ENCODE assay signal across 10 cellular contexts in genomic region chr5:163379298-163380155, GRCh38. TPM values are rescaled to one million over a fixed set of nuclear protein-coding genes. Genes with fewer than 3 reads are reported as not detected.
DNase-seq lines count a peak whose midpoint lies in the region; ATAC-seq and TF ChIP-seq lines count a peak whose summit lies in the region.
"Had no signal": no experiment of that assay in that cellular context is flagged by ENCODE, and none has a peak within 500 bp of the region (broad histone marks: within the 10 kb centered on the region; RNA-seq: fewer than 3 reads in every experiment).

No MANE protein-coding gene starts in this region.

- peaks cover 2% of the 10 kb centered on the region for H3K9me3 Mint-ChIP-seq in neural crest cell
- H3K9me3 Mint-ChIP-seq: T-helper 1 cell treated with Interleukin-12 subunit alpha and Interleukin-12 subunit beta and Interleukin-4 antibody, amounts not matched to agents 30 μg/mL and 1 μg/mL, for 36 hours had no signal

- TF ChIP-seq CTCF in dorsolateral prefrontal cortex (IDR thresholded peaks at IDR 0.05 in 54 of 56, conservative IDR thresholded peaks at IDR 0.05 in 2 of 56; ENCODE audit: low read depth in 1 of 56, partially characterized antibody in 56 of 56): no peak
- TF ChIP-seq CTCF in neural crest cell (conservative IDR thresholded peaks at IDR 0.05): no peak
- TF ChIP-seq CTCF in gastrocnemius medialis (IDR thresholded peaks at IDR 0.05 in 4 of 5, conservative IDR thresholded peaks at IDR 0.05 in 1 of 5): no peak

- TF ChIP-seq POLR2A in gastrocnemius medialis (IDR thresholded peaks at IDR 0.05): no peak

- DNase-seq in DMS79 treated with DMSO at 0.1 percent for 48 hours (lab: John Stamatoyannopoulos, UW) (peak; percentile 53), NCI-H2227 treated with DMSO at 0.1 percent for 48 hours (lab: John Stamatoyannopoulos, UW) (peak; percentile 25), dorsolateral prefrontal cortex (no peak), neural crest cell (ENCODE audit: low read depth, low spot score) (no peak), NCI-H2081 (lab: John Stamatoyannopoulos, UW) (no peak), NCI-H1105 treated with DMSO at 0.1 percent for 48 hours (lab: John Stamatoyannopoulos, UW) (no peak), gastrocnemius medialis (no peak)
- DNase-seq: posterior cingulate gyrus had no signal

- no peaks in the 10 kb centered on the region for H3K36me3 Mint-ChIP-seq in neural crest cell (ENCODE audit: low read depth)

- no peak overlapping the region for H3K4me3 Mint-ChIP-seq in neural crest cell
- H3K4me3 Mint-ChIP-seq: T-helper 1 cell treated with Interleukin-12 subunit alpha and Interleukin-12 subunit beta and Interleukin-4 antibody, amounts not matched to agents 30 μg/mL and 1 μg/mL, for 36 hours had no signal

- no peaks in the 10 kb centered on the region for H3K27me3 Mint-ChIP-seq in neural crest cell (ENCODE audit: low read depth)

- no peaks in the 10 kb centered on the region for H3K9me3 ChIP-seq in gastrocnemius medialis

- H3K4me1 ChIP-seq in gastrocnemius medialis: no peaks in the 10 kb centered on the region

- intact Hi-C loops in dorsolateral prefrontal cortex (cut with DNase I): no loop called here
- intact Hi-C loops in gastrocnemius medialis (cut with DNase I; ENCODE audit: low total_unique reads): no loop called here

- ATAC-seq in HG02938 (IDR thresholded peaks at IDR 0.05; ENCODE audit: unreplicated experiment): no peak
- ATAC-seq in gastrocnemius medialis: no peak

- peak overlapping the region; percentile 4 for H3K27ac Mint-ChIP-seq in neural crest cell (ENCODE audit: unreplicated experiment)
- H3K27ac Mint-ChIP-seq: T-helper 1 cell treated with Interleukin-12 subunit alpha and Interleukin-12 subunit beta and Interleukin-4 antibody, amounts not matched to agents 30 μg/mL and 1 μg/mL, for 36 hours had no signal

- H3K27me3 ChIP-seq in dorsolateral prefrontal cortex (no peaks in the 10 kb centered on the region), gastrocnemius medialis (no peaks in the 10 kb centered on the region)

- in situ Hi-C loops in gastrocnemius medialis (cut with MboI; ENCODE audit: low sequenced_read_pairs in 4 of 4): no loop called here

- H3K27ac ChIP-seq in dorsolateral prefrontal cortex (peak overlapping the region in 51 of 59 donors; percentile 1 to 86 (median 61)), gastrocnemius medialis (no peak overlapping the region)

- H3K36me3 ChIP-seq in gastrocnemius medialis: no peaks in the 10 kb centered on the region

- H3K4me3 ChIP-seq in dorsolateral prefrontal cortex: no peak overlapping the region
- no peak overlapping the region for H3K4me3 ChIP-seq in gastrocnemius medialis

- peaks cover 20% of the 10 kb centered on the region for H3K4me1 Mint-ChIP-seq in neural crest cell

RNA-seq across cellular contexts. Expression of gene CCNG1, which starts 57.9 kb away (rescaled TPM):
- total RNA-seq in dorsolateral prefrontal cortex (10 to 100 TPM; 30.0 to 88.2 (median 49.4) TPM), neural crest cell (194 and 202 TPM in 2 replicates), gastrocnemius medialis (100 to 1,000 TPM in 3 of 4 donors, 10 to 100 TPM in 1; 63.7 to 125 (median 109) TPM)

Comparison
In these comparisons a context has a peak if more than half of its experiments do, and no peak if none do; other contexts are left out.
1. DNase-seq: peak in DMS79 treated with DMSO at 0.1 percent for 48 hours (single experiment) and NCI-H2227 treated with DMSO at 0.1 percent for 48 hours (single experiment); none in dorsolateral prefrontal cortex (0 of 10), neural crest cell (single experiment), NCI-H2081 (0 of 2), NCI-H1105 treated with DMSO at 0.1 percent for 48 hours (single experiment) and gastrocnemius medialis (0 of 2).
2. H3K27ac ChIP-seq: peak in dorsolateral prefrontal cortex (51 of 59); none in gastrocnemius medialis (0 of 4).